In the genomic region with DNA sequence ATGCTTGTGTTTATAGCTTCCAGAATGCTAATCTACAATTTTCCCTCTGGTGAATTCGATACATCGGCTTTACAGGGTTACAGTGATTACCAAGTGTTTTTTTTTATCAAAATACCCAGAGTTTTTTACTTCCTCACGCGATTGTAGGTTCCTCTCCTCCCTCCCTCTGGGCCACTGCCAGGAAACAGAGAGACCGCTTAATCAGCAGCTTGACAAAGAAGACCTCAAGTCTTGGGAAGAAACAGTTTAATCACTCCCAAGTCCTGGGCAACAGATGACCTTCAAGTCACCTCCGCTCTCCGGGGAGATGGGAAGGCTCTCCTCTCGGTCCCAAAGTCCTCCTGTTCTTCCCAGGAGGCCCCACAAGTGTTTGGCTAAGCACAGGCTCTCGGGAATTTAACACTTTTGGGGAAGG, we compare ENCODE assay signal across 7 cellular contexts. TPM values are rescaled to one million over a fixed set of nuclear protein-coding genes. Genes with fewer than 3 reads are reported as not detected.
DNase-seq lines count a peak whose midpoint lies in the region; TF ChIP-seq lines count a peak whose summit lies in the region.

No MANE protein-coding gene starts in this region.

- no peak overlapping the region for H3K4me3 ChIP-seq in tibial nerve
- H3K4me3 ChIP-seq in MM.1S (ENCODE audit: low read length), result no peak overlapping the region

- H3K9ac ChIP-seq in MM.1S (ENCODE audit: low read length), result no peak overlapping the region

- H3K9me2 ChIP-seq in MM.1S (replicated peaks; ENCODE audit: insufficient read depth, low read length), result no peaks in the 10 kb centered on the region

- TF ChIP-seq POLR2A in tibial nerve (IDR thresholded peaks at IDR 0.05), result no peak

- no peaks in the 10 kb centered on the region for H3K36me3 ChIP-seq in tibial nerve
- H3K36me3 ChIP-seq in MM.1S (replicated peaks; ENCODE audit: insufficient read depth, low read length), result no peaks in the 10 kb centered on the region

- H3K27ac ChIP-seq in tibial nerve (peak overlapping the region in 3 of 4 donors; percentile 7 to 70 (median 25)), MM.1S (ENCODE audit: low read length) (no peak overlapping the region)

- peaks cover 0 to 32% (median 2%) of the 10 kb centered on the region in 4 donors for H3K4me1 ChIP-seq in tibial nerve
- H3K4me1 ChIP-seq in MM.1S (ENCODE audit: low read length), result no peaks in the 10 kb centered on the region

- H3K27me3 ChIP-seq in tibial nerve (no peaks in the 10 kb centered on the region), MM.1S (replicated peaks; ENCODE audit: insufficient read depth, low read length) (peaks cover 40% of the 10 kb centered on the region)

- no peak overlapping the region for H3K4me3 Mint-ChIP-seq in endothelial cell (ENCODE audit: unreplicated experiment)

- H3K4me1 Mint-ChIP-seq in endothelial cell (ENCODE audit: unreplicated experiment), result peaks cover 17% of the 10 kb centered on the region

- peaks cover 4% of the 10 kb centered on the region for H3K36me3 Mint-ChIP-seq in endothelial cell (ENCODE audit: low read depth, unreplicated experiment)

- no peak for TF ChIP-seq EP300 in tibial nerve (IDR thresholded peaks at IDR 0.05)

- peak; percentile 67 for DNase-seq in MV-4-11 (lab: John Stamatoyannopoulos, UW)
- DNase-seq in endothelial cell (ENCODE audit: low spot score), result peak; percentile 3
- DNase-seq in medulla oblongata (ENCODE audit: extremely low spot score), result peak; percentile 90
- peak; percentile 30 to 73 for DNase-seq in tibial nerve (ENCODE audit: low spot score in 2 of 2)
- no peak for DNase-seq in MM.1S
- DNase-seq in NCI-H1694 (lab: John Stamatoyannopoulos, UW), result no peak
- no peak for DNase-seq in NCI-H2227 treated with DMSO at 0.1 percent for 48 hours (lab: John Stamatoyannopoulos, UW)

- H3K9me3 ChIP-seq in tibial nerve (no peaks in the 10 kb centered on the region), MM.1S (replicated peaks; ENCODE audit: insufficient read depth, low read length) (no peaks in the 10 kb centered on the region)

- no peaks in the 10 kb centered on the region for H4K20me1 ChIP-seq in MM.1S (ENCODE audit: insufficient read depth, low read length)

- no peaks in the 10 kb centered on the region for H3F3A ChIP-seq in MM.1S (ENCODE audit: insufficient read depth, low read length)

- H3K27me3 Mint-ChIP-seq in endothelial cell (ENCODE audit: unreplicated experiment), result no peaks in the 10 kb centered on the region

- H3K4me2 ChIP-seq in MM.1S (ENCODE audit: low read depth, low read length), result no peak overlapping the region

- H3K27ac Mint-ChIP-seq in endothelial cell (ENCODE audit: unreplicated experiment), result no peak overlapping the region

- no peaks in the 10 kb centered on the region for H3K9me3 Mint-ChIP-seq in endothelial cell (ENCODE audit: unreplicated experiment)

- TF ChIP-seq CTCF in endothelial cell (IDR thresholded peaks at IDR 0.05; ENCODE audit: unreplicated experiment) (no peak), tibial nerve (IDR thresholded peaks at IDR 0.05) (no peak), MM.1S (IDR thresholded peaks at IDR 0.05; ENCODE audit: low read length) (no peak)

- no peaks in the 10 kb centered on the region for H3K79me2 ChIP-seq in MM.1S (ENCODE audit: low read length)

- no peak overlapping the region for H2AFZ ChIP-seq in MM.1S (ENCODE audit: low read length)

- 4 to 10% methylated on average over 9 of the region's 9 CpGs for WGBS in tibial nerve, 2 donors

RNA-seq across cellular contexts. Expression of a gene that starts 23.5 kb away (rescaled TPM):
- total RNA-seq in endothelial cell (ENCODE audit: unreplicated experiment) (0.59 TPM), tibial nerve (1 to 10 TPM; 1.5 to 8.2 (median 4.4) TPM)

RNA-seq across cellular contexts. Expression of a gene that starts 33.7 kb away (rescaled TPM):
- total RNA-seq in endothelial cell (ENCODE audit: unreplicated experiment) (17.0 TPM), tibial nerve (not detected)

RNA-seq across cellular contexts. Expression of a gene that starts 47.4 kb away (rescaled TPM):
- total RNA-seq in endothelial cell (ENCODE audit: unreplicated experiment) (not detected), tibial nerve (not detected)

RNA-seq across cellular contexts. Expression of a gene that starts 52.6 kb away (rescaled TPM):
- total RNA-seq in endothelial cell (ENCODE audit: unreplicated experiment) (32.4 TPM), tibial nerve (100 to 1,000 TPM in 1 of 4 donors, 10 to 100 TPM in 3; 53.8 to 119 (median 54.4) TPM)

Comparison
In these comparisons a context has a peak if more than half of its experiments do, and no peak if none do; other contexts are left out.
1. DNase-seq: peak in MV-4-11 (single experiment), endothelial cell (single experiment), medulla oblongata (single experiment) and tibial nerve (2 of 2); none in MM.1S (single experiment), NCI-H1694 (single experiment) and NCI-H2227 treated with DMSO at 0.1 percent for 48 hours (single experiment).
2. RNA of a gene that starts 33.7 kb away (total RNA-seq): 17.0 TPM in endothelial cell (single experiment); not detected in tibial nerve; every median in the first group is over 10 times any median in the second.